Comparison of ENCODE assay signal across 24 cellular contexts in the genomic region with DNA sequence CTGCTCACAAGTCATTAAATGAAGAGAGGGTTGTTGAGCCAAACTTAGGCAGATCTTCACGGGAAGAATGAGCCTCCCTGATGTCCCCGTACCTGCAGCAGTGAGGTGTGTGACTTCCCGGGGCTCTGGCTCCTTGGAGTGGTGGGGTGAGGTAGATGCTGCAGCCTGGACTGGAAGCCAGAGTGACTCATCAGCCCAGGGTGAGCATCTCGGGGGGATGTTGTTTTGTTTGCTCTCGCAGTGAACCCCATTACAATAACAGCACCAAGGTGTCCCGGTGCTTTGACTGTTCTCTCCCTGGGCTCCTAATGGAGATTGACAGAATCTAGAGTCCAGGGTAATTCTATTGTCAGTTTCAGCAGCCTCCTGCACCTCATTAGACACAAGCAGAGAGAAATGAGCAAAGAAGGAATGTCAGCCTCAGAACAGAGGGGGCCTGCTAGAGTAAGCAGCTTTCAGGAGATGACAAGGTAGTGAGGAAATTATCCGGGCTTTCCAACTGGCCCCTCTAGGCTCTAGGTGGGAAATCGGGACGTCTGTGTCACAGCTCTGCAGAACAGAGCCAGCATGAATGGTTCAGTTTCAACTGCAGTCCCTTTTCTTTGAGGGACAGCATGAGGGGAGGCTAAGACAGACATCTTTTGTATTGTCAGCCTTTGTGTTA. TPM values are rescaled to one million over a fixed set of nuclear protein-coding genes. Genes with fewer than 3 reads are reported as not detected.
"Had no signal": no experiment of that assay in that cellular context is flagged by ENCODE, and none has a peak within 500 bp of the region (broad histone marks: within the 10 kb centered on the region; RNA-seq: fewer than 3 reads in every experiment).

No MANE protein-coding gene starts in this region.

- H3K27me3 Mint-ChIP-seq: activated naive CD8-positive, alpha-beta T cell treated with anti-CD3 and anti-CD28 coated beads for 36 hours had no signal

- H3K9ac ChIP-seq: parathyroid adenoma had no signal

- H3K4me1 Mint-ChIP-seq: activated naive CD8-positive, alpha-beta T cell treated with anti-CD3 and anti-CD28 coated beads for 36 hours; central memory CD8-positive, alpha-beta T cell; stimulated activated memory B cell treated with anti-CD40 and anti-IgM and Interleukin-4, amounts not matched to agents 10 μg/mL and 1 μg/mL and 100 μg/mL, for 72 hours had no signal

- H3K4me3 Mint-ChIP-seq: activated CD4-positive, alpha-beta memory T cell treated with anti-CD3 and anti-CD28 coated beads for 36 hours; activated naive CD8-positive, alpha-beta T cell treated with anti-CD3 and anti-CD28 coated beads for 36 hours; central memory CD8-positive, alpha-beta T cell; stimulated activated memory B cell treated with anti-CD40 and anti-IgM and Interleukin-4, amounts not matched to agents 10 μg/mL and 1 μg/mL and 100 μg/mL, for 72 hours; T-helper 1 cell treated with Interleukin-12 subunit alpha and Interleukin-12 subunit beta and Interleukin-4 antibody, amounts not matched to agents 30 μg/mL and 1 μg/mL, for 36 hours had no signal

- H3K4me3 ChIP-seq: breast epithelium, dorsolateral prefrontal cortex, esophagus squamous epithelium, gastroesophageal sphincter, mucosa of descending colon, right lobe of liver, stomach, suprapubic skin, tibial nerve, uterus had no signal

- H2AFZ ChIP-seq: parathyroid adenoma had no signal

- H3K27me3 ChIP-seq: breast epithelium, dorsolateral prefrontal cortex, gastroesophageal sphincter, right lobe of liver, stomach, tibial nerve, uterus had no signal

- H3K79me2 ChIP-seq: parathyroid adenoma had no signal

- H3K9me3 ChIP-seq: breast epithelium, esophagus squamous epithelium, gastroesophageal sphincter, mucosa of descending colon, right lobe of liver, stomach, suprapubic skin, uterus had no signal

- DNase-seq: activated CD4-positive, alpha-beta memory T cell treated with anti-CD3 and anti-CD28 coated beads for 36 hours; activated CD4-positive, alpha-beta T cell treated with anti-CD3 and anti-CD28 coated beads for 48 hours; activated naive CD4-positive, alpha-beta T cell treated with Interleukin-2 at 50 U/mL for 16 hours; activated naive CD8-positive, alpha-beta T cell treated with anti-CD3 and anti-CD28 coated beads for 36 hours; dorsolateral prefrontal cortex; esophagus squamous epithelium; islet precursor cell; left cardiac atrium; mesenchymal stem cell; mucosa of descending colon; right lobe of liver; small intestine; stimulated activated CD4-positive, alpha-beta T cell treated with anti-CD3 and anti-CD28 coated beads, Interleukin-2, amount 100 ng/mL, for 24 hours; stomach; T1000; uterus had no signal

- H3K9me3 Mint-ChIP-seq: activated CD4-positive, alpha-beta memory T cell treated with anti-CD3 and anti-CD28 coated beads for 36 hours; activated naive CD8-positive, alpha-beta T cell treated with anti-CD3 and anti-CD28 coated beads for 36 hours; central memory CD8-positive, alpha-beta T cell; T-helper 1 cell treated with Interleukin-12 subunit alpha and Interleukin-12 subunit beta and Interleukin-4 antibody, amounts not matched to agents 30 μg/mL and 1 μg/mL, for 36 hours had no signal

- H3K36me3 ChIP-seq: breast epithelium, esophagus squamous epithelium, gastroesophageal sphincter, right lobe of liver, stomach, suprapubic skin, tibial nerve, uterus had no signal

- H3K36me3 Mint-ChIP-seq: activated CD4-positive, alpha-beta memory T cell treated with anti-CD3 and anti-CD28 coated beads for 36 hours; activated naive CD8-positive, alpha-beta T cell treated with anti-CD3 and anti-CD28 coated beads for 36 hours; stimulated activated memory B cell treated with anti-CD40 and anti-IgM and Interleukin-4, amounts not matched to agents 10 μg/mL and 1 μg/mL and 100 μg/mL, for 72 hours had no signal

- H3K4me1 ChIP-seq: breast epithelium, esophagus squamous epithelium, gastroesophageal sphincter, parathyroid adenoma, suprapubic skin, tibial nerve, uterus had no signal

- H3K27ac ChIP-seq: breast epithelium, dorsolateral prefrontal cortex, esophagus squamous epithelium, gastroesophageal sphincter, parathyroid adenoma, right lobe of liver, stomach, suprapubic skin, tibial nerve, uterus had no signal

- H3K27ac Mint-ChIP-seq: activated CD4-positive, alpha-beta memory T cell treated with anti-CD3 and anti-CD28 coated beads for 36 hours; activated naive CD8-positive, alpha-beta T cell treated with anti-CD3 and anti-CD28 coated beads for 36 hours; stimulated activated memory B cell treated with anti-CD40 and anti-IgM and Interleukin-4, amounts not matched to agents 10 μg/mL and 1 μg/mL and 100 μg/mL, for 72 hours; T-helper 1 cell treated with Interleukin-12 subunit alpha and Interleukin-12 subunit beta and Interleukin-4 antibody, amounts not matched to agents 30 μg/mL and 1 μg/mL, for 36 hours had no signal

- ATAC-seq: gastroesophageal sphincter; left cardiac atrium; mucosa of descending colon; right lobe of liver; stimulated activated memory B cell treated with anti-CD40 and anti-IgM and Interleukin-4, amounts not matched to agents 10 μg/mL and 1 μg/mL and 100 μg/mL, for 72 hours had no signal

RNA-seq across cellular contexts. Expression of gene LRRN2, which starts 36.0 kb away (rescaled TPM):
- total RNA-seq: activated CD4-positive, alpha-beta memory T cell treated with anti-CD3 and anti-CD28 coated beads for 36 hours; activated naive CD8-positive, alpha-beta T cell treated with anti-CD3 and anti-CD28 coated beads for 36 hours had no signal
